Comparison of ENCODE assay signal across 12 cellular contexts in the genomic region with DNA sequence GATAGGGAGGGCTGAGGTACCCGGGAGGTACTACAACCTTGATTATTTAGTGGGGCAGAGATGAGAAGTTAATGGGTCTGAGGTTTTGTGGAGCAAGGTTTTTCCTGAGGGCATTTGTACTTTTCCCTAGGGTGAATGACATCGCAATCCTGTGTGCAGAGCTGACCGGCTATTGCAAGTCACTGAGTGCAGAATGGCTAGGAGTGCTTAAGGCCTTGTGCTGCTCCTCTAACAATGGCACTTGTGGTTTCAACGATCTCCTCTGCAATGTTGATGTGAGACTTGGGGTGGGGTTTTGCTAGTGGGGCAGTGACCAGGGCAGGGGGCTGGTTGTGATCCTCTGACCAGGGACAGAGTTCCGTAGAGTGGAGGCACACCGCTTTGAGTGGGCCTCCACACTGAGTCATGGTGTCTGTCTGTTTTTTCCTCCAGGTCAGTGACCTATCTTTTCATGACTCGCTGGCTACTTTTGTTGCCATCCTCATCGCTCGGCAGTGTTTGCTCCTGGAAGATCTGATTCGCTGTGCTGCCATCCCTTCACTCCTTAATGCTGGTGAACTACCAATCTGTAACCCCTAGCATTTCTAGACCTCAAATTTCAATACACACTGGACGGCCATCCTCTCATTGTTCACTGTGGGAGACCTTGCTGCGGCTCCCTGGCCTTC. TPM values are rescaled to one million over a fixed set of nuclear protein-coding genes. Genes with fewer than 3 reads are reported as not detected.
DNase-seq lines count a peak whose midpoint lies in the region; ATAC-seq and TF ChIP-seq lines count a peak whose summit lies in the region.
"Had no signal": no experiment of that assay in that cellular context is flagged by ENCODE, and none has a peak within 500 bp of the region (broad histone marks: within the 10 kb centered on the region; RNA-seq: fewer than 3 reads in every experiment).

No MANE protein-coding gene starts in this region.

- BruUV-seq in PC-3 (replicated peaks; lab: Mats Ljungman, UMichigan), result no TSS peak

- no peaks in the 10 kb centered on the region for H3F3A ChIP-seq in PC-3 (ENCODE audit: low read length, unreplicated experiment)

- H4K20me1 ChIP-seq in PC-3 (ENCODE audit: low read length), result no peaks in the 10 kb centered on the region

- H3K4me3 Mint-ChIP-seq in chondrocyte (ENCODE audit: unreplicated experiment) (no peak overlapping the region), natural killer cell (no peak overlapping the region)

- H3K9me3 Mint-ChIP-seq in chondrocyte (ENCODE audit: low read depth) (no peaks in the 10 kb centered on the region), natural killer cell (no peaks in the 10 kb centered on the region)

- POLR2A ChIA-PET in PC-3 (lab: Charles Lee; ENCODE audit: unreplicated experiment), result no interaction called here

- peaks cover 33% of the 10 kb centered on the region for H3K36me3 ChIP-seq in PC-3 (ENCODE audit: low read depth, low read length)

- ATAC-seq in PC-3 (peak; percentile 46), natural killer cell (no peak), right cardiac atrium (no peak), sciatic nerve (no peak), HG03442 (IDR thresholded peaks at IDR 0.05; ENCODE audit: unreplicated experiment) (no peak)

- H3K27ac ChIP-seq in PC-3 (ENCODE audit: low read length) (no peak overlapping the region), right cardiac atrium (ENCODE audit: low read length) (no peak overlapping the region)
- H3K27ac ChIP-seq: thyroid gland had no signal

- H3K27me3 Mint-ChIP-seq in chondrocyte (ENCODE audit: low read depth) (no peaks in the 10 kb centered on the region), natural killer cell (ENCODE audit: low read depth in 2 of 2) (no peaks in the 10 kb centered on the region)

- DNase-seq in ELF-1 (ENCODE audit: low read depth, low spot score) (peak; percentile 12), PC-3 (no peak), chondrocyte (ENCODE audit: low spot score) (no peak), natural killer cell (no peak), right cardiac atrium (no peak), sciatic nerve (ENCODE audit: low spot score) (no peak), NCI-H1048 (lab: John Stamatoyannopoulos, UW) (no peak)

- H3K9me3 ChIP-seq in PC-3 (ENCODE audit: low read length) (no peaks in the 10 kb centered on the region), right cardiac atrium (ENCODE audit: control insufficient read depth, low read length) (no peaks in the 10 kb centered on the region)
- H3K9me3 ChIP-seq: thyroid gland had no signal

- intact Hi-C loops in PC-3 (cut with micrococcal nuclease), result no loop called here
- intact Hi-C loops in natural killer cell (cut with micrococcal nuclease), result no loop called here
- intact Hi-C loops in right cardiac atrium (cut with DNase I), result no loop called here
- intact Hi-C loops in sciatic nerve (cut with DNase I), result no loop called here

- TF ChIP-seq CTCF in PC-3 (conservative IDR thresholded peaks at IDR 0.05; ENCODE audit: low read depth, low read length), result no peak
- TF ChIP-seq CTCF in chondrocyte (IDR thresholded peaks at IDR 0.05), result no peak
- TF ChIP-seq CTCF in natural killer cell (IDR thresholded peaks at IDR 0.05), result no peak

- no peaks in the 10 kb centered on the region for H3K27me3 ChIP-seq in PC-3 (ENCODE audit: low read length)
- no peaks in the 10 kb centered on the region for H3K27me3 ChIP-seq in right cardiac atrium (ENCODE audit: control insufficient read depth, insufficient read depth)
- H3K27me3 ChIP-seq: thyroid gland had no signal

- H3K4me2 ChIP-seq in PC-3 (ENCODE audit: low read length), result no peak overlapping the region

- H3K4me1 ChIP-seq in PC-3 (ENCODE audit: insufficient read depth, low read length) (no peaks in the 10 kb centered on the region), right cardiac atrium (ENCODE audit: control insufficient read depth, insufficient read depth, low read length) (no peaks in the 10 kb centered on the region)
- H3K4me1 ChIP-seq: thyroid gland had no signal

- H3K4me1 Mint-ChIP-seq in chondrocyte (ENCODE audit: low read depth) (peaks cover 4% of the 10 kb centered on the region), natural killer cell (peaks cover 6 to 27% of the 10 kb centered on the region in 2 donors)

- CTCF ChIA-PET in PC-3 (lab: Charles Lee), result no interaction called here

- no peaks in the 10 kb centered on the region for H3K9me2 ChIP-seq in PC-3 (replicated peaks; ENCODE audit: low read length)

- H3K27ac Mint-ChIP-seq in chondrocyte (ENCODE audit: unreplicated experiment) (peak overlapping the region; percentile 0), natural killer cell (peak overlapping the region; percentile 47 to 85)

- H3K4me3 ChIP-seq in PC-3 (ENCODE audit: low read length), result no peak overlapping the region
- H3K4me3 ChIP-seq in right cardiac atrium (ENCODE audit: low read length), result no peak overlapping the region
- H3K4me3 ChIP-seq: thyroid gland had no signal

- H3K9ac ChIP-seq in PC-3 (ENCODE audit: low read length), result no peak overlapping the region

- no peak overlapping the region for H2AFZ ChIP-seq in PC-3 (ENCODE audit: low read length)

- H3K79me2 ChIP-seq in PC-3 (ENCODE audit: low read length), result no peaks in the 10 kb centered on the region

- 76% methylated on average over 12 of the region's 12 CpGs for WGBS in right cardiac atrium

- H3K36me3 Mint-ChIP-seq in chondrocyte (ENCODE audit: low read depth) (peaks cover 28% of the 10 kb centered on the region), natural killer cell (no peaks in the 10 kb centered on the region)

RNA-seq across cellular contexts. Expression of a gene that starts 9.9 kb away (rescaled TPM):
- 28.1 and 45.8 TPM in 2 replicates for total RNA-seq in PC-3 (2014; rRNA removed)
- total RNA-seq in chondrocyte, result 32.8 to 39.8 TPM (median 33.4 TPM) in 3 replicates
- total RNA-seq in natural killer cell, result 100 to 1,000 TPM; 111 to 156 (median 115) TPM
- total RNA-seq in right cardiac atrium, result 10 to 100 TPM; 19.6 to 25.9 (median 24.2) TPM
- 10.2 TPM for polyA plus RNA-seq in right cardiac atrium
- 65.1 TPM for total RNA-seq in sciatic nerve

RNA-seq across cellular contexts. Expression of a gene that starts 16.3 kb away (rescaled TPM):
- 0.23 and 0.29 TPM in 2 replicates for total RNA-seq in PC-3 (2014; rRNA removed)
- 0.52 to 1.1 TPM (median 0.87 TPM) in 3 replicates for total RNA-seq in chondrocyte
- total RNA-seq in natural killer cell, result 1 to 10 TPM; 4.0 to 4.3 (median 4.0) TPM
- 1 to 10 TPM in 3 of 4 donors, under 1 TPM in 1; 0.75 to 1.9 (median 1.4) TPM for total RNA-seq in right cardiac atrium
- 0.88 TPM for polyA plus RNA-seq in right cardiac atrium
- 20.6 TPM for total RNA-seq in sciatic nerve

RNA-seq across cellular contexts. Expression of a gene that starts 16.9 kb away (rescaled TPM):
- total RNA-seq in PC-3 (2014; rRNA removed), result not detected in 2 replicates
- not detected in 3 replicates for total RNA-seq in chondrocyte
- 100 to 1,000 TPM; 506 to 577 (median 550) TPM for total RNA-seq in natural killer cell
- total RNA-seq in right cardiac atrium, result 1 to 10 TPM in 3 of 4 donors, under 1 TPM in 1; 0.88 to 4.1 (median 2.2) TPM
- 1.1 TPM for polyA plus RNA-seq in right cardiac atrium
- total RNA-seq in sciatic nerve, result 9.9 TPM
- polyA plus RNA-seq: neural cell had no signal

RNA-seq across cellular contexts. Expression of a gene that starts 21.8 kb away (rescaled TPM):
- total RNA-seq in PC-3 (2014; rRNA removed) (not detected in 2 replicates), chondrocyte (not detected in 3 replicates), natural killer cell (100 to 1,000 TPM in 1 of 3 donors, 10 to 100 TPM in 2; 55.8 to 117 (median 92.8) TPM), right cardiac atrium (under 1 TPM in 1 of 4 donors, not detected in 3; 0.71 TPM), sciatic nerve (not detected)
- not detected for polyA plus RNA-seq in right cardiac atrium
- total RNA-seq: dermis microvascular lymphatic vessel endothelial cell, skeletal muscle tissue, thyroid gland had no signal
- polyA plus RNA-seq: neural cell had no signal

RNA-seq across cellular contexts. Expression of a gene that starts 32.6 kb away (rescaled TPM):
- 5.1 and 5.6 TPM in 2 replicates for total RNA-seq in PC-3 (2014; rRNA removed)
- 7.9 to 9.3 TPM (median 8.2 TPM) in 3 replicates for total RNA-seq in chondrocyte
- 10 to 100 TPM; 47.3 to 57.2 (median 51.2) TPM for total RNA-seq in natural killer cell
- total RNA-seq in right cardiac atrium, result 10 to 100 TPM; 32.9 to 59.2 (median 37.1) TPM
- 27.8 TPM for polyA plus RNA-seq in right cardiac atrium
- 61.6 TPM for total RNA-seq in sciatic nerve

Comparison
In these comparisons a context has a peak if more than half of its experiments do, and no peak if none do; other contexts are left out.
1. RNA of a gene that starts 16.9 kb away (total RNA-seq): 506 to 577 TPM in natural killer cell; 9.9 TPM in sciatic nerve (single experiment), 0.88 to 4.1 TPM in right cardiac atrium, not detected in PC-3 and not detected in chondrocyte; every median in the first group is over 10 times any median in the second.